Comparison of ENCODE assay signal across 1 cellular context in the genomic region with DNA sequence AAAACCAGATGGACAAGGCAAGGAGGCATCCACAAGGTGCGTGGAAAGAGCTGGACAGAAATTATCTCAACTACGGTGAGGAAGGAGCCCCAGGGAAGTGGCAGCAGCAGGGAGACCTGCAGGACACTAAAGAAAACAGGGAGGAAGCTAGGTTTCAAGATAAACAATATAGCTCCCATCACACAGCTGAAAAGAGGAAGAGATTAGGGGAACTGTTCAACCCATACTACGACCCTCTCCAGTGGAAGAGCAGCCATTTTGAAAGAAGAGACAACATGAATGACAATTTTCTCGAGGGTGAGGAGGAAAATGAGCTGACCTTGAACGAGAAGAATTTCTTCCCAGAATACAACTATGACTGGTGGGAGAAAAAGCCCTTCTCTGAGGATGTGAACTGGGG.
A peak's percentile ranks its signal among the peaks of the same experiment; 100 is the strongest.
TF ChIP-seq lines count a peak whose summit lies in the region.

No MANE protein-coding gene starts in this region.

TF ChIP-seq in K562, 482 proteins besides CTCF, POLR2A, EP300 and RAD21:
- no peak for TF ChIP-seq PYGO2 (tag; IDR thresholded peaks at IDR 0.05)
- no peak for TF ChIP-seq HDAC6 (IDR thresholded peaks at IDR 0.05; ENCODE audit: low read depth, low read length)
- peak; percentile 75; the same call in 1 of the 2 replicates for TF ChIP-seq SPI1 (IDR thresholded peaks at IDR 0.05; ENCODE audit: borderline replicate concordance, low read depth, low read length)
